In the genomic region with DNA sequence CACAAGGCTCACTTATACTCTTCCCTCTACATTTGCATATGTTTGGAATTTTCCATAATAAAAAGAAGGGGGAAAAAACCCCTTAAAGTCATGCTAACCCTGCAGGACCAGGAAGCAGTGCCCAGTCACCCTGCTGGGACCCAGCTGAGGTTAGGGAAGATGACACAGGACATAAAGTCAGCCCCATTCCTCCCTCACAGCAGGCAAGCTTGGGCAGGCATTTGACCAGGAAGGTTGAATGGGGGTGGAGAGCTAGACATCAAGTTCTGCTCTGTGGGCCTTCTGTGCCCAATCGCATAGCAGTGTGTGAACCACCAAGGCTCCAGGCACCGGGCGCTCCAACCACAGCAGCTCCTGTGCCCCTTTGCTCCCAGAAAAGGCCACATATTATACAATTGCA, we compare ENCODE assay signal across 1 cellular context.
TF ChIP-seq lines count a peak whose summit lies in the region.

No MANE protein-coding gene starts in this region.

TF ChIP-seq in HepG2, 621 proteins besides CTCF, POLR2A, EP300 and RAD21:
- TF ChIP-seq ZNF878 (CRISPR knock-in tag; IDR thresholded peaks at IDR 0.05) (no peak), ZNF501 (CRISPR knock-in tag; IDR thresholded peaks at IDR 0.05) (0 out of 2 replicates have a peak, but pooled peaks have one; percentile 20)
TF ChIP-seq in HepG2: peak in this region for 1.
